In the genomic region with DNA sequence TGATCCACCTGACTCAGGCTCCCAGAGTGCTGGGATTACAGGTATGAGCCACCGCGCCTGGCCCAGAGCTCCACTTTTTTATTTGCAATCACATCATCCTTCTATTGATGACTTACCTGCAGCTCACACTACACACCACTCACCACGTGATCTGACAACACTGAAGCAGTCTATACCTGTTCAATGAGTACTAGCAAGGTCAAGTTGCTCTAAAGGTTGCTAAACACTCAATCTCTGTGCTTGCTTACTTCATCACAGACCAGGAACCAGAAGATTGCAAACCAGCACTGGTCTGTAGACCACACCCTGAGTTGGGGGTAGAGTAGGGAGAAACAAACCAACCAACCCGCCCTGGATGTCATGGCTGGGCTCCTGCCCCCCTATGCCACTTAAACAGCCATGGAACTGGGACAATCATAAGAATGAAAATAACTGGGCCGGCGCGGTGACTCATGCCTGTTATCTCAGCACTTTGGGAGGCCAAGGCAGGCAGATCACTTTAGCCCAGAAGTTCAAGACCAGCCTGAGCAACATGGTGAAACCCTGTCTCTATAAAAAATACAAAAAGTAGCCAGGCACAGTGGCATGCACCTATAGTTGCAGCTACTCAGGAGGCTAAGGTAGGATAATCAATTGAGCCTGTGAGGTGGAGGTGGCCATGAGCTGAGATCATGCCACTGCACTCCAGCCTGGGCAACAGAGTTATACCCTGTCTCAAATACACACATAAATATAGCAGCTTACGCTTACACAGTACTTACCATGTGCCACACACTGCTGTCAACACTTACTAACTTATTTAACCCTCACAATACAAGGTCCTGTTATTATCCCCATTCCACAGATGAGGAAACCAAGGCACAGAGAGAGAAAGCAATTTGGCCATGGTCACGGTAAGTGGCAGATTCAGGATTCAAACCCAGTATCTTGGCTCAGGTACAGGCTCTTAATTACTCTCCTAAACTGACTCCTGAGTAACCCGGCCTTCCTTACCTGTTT, we compare ENCODE assay signal across 1 cellular context.
TF ChIP-seq lines count a peak whose summit lies in the region.

No MANE protein-coding gene starts in this region.

TF ChIP-seq in K562, 482 proteins besides CTCF, POLR2A, EP300 and RAD21 (continued from another document):
- TF ChIP-seq, protein P1, sequence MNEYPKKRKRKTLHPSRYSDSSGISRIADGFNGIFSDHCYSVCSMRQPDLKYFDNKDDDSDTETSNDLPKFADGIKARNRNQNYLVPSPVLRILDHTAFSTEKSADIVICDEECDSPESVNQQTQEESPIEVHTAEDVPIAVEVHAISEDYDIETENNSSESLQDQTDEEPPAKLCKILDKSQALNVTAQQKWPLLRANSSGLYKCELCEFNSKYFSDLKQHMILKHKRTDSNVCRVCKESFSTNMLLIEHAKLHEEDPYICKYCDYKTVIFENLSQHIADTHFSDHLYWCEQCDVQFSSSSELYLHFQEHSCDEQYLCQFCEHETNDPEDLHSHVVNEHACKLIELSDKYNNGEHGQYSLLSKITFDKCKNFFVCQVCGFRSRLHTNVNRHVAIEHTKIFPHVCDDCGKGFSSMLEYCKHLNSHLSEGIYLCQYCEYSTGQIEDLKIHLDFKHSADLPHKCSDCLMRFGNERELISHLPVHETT (CRISPR knock-in tag; conservative IDR thresholded peaks at IDR 0.05 in 1 of 2, IDR thresholded peaks at IDR 0.05 in 1 of 2), result peak in 1 of 2 experiments; percentile 23; a peak in 1 of 4 replicates
- TF ChIP-seq JUN (IDR thresholded peaks at IDR 0.05; ENCODE audit: borderline replicate concordance, low read depth, low read length), result 0 out of 2 replicates have a peak, but pooled peaks have one; percentile 64
- TF ChIP-seq JUN (CRISPR knock-in tag; IDR thresholded peaks at IDR 0.05; ENCODE audit: borderline replicate concordance), result 0 out of 2 replicates have a peak, but pooled peaks have one; percentile 35
- no peak for TF ChIP-seq ZNF3 (CRISPR knock-in tag; IDR thresholded peaks at IDR 0.05)
- peak; percentile 97 for TF ChIP-seq FOSL1 (tag; conservative IDR thresholded peaks at IDR 0.05)
- TF ChIP-seq, protein P2, sequence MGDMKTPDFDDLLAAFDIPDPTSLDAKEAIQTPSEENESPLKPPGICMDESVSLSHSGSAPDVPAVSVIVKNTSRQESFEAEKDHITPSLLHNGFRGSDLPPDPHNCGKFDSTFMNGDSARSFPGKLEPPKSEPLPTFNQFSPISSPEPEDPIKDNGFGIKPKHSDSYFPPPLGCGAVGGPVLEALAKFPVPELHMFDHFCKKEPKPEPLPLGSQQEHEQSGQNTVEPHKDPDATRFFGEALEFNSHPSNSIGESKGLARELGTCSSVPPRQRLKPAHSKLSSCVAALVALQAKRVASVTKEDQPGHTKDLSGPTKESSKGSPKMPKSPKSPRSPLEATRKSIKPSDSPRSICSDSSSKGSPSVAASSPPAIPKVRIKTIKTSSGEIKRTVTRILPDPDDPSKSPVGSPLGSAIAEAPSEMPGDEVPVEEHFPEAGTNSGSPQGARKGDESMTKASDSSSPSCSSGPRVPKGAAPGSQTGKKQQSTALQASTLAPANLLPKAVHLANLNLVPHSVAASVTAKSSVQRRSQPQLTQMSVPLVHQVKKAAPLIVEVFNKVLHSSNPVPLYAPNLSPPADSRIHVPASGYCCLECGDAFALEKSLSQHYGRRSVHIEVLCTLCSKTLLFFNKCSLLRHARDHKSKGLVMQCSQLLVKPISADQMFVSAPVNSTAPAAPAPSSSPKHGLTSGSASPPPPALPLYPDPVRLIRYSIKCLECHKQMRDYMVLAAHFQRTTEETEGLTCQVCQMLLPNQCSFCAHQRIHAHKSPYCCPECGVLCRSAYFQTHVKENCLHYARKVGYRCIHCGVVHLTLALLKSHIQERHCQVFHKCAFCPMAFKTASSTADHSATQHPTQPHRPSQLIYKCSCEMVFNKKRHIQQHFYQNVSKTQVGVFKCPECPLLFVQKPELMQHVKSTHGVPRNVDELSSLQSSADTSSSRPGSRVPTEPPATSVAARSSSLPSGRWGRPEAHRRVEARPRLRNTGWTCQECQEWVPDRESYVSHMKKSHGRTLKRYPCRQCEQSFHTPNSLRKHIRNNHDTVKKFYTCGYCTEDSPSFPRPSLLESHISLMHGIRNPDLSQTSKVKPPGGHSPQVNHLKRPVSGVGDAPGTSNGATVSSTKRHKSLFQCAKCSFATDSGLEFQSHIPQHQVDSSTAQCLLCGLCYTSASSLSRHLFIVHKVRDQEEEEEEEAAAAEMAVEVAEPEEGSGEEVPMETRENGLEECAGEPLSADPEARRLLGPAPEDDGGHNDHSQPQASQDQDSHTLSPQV (IDR thresholded peaks at IDR 0.05), result peak; percentile 90
- TF ChIP-seq TRIM24 (IDR thresholded peaks at IDR 0.05), result 0 out of 4 replicates have a peak, but pooled peaks of 1 of the 2 experiments have one; percentile 26
- peak; percentile 82 for TF ChIP-seq SMARCA5 (IDR thresholded peaks at IDR 0.05)
- peak; percentile 80 for TF ChIP-seq ADNP (tag; IDR thresholded peaks at IDR 0.05)
- TF ChIP-seq SMARCA4 (IDR thresholded peaks at IDR 0.05), result peak; percentile 89
- TF ChIP-seq ARID2 (IDR thresholded peaks at IDR 0.05), result no peak
- TF ChIP-seq FOXK1 (CRISPR knock-in tag; IDR thresholded peaks at IDR 0.05; ENCODE audit: borderline replicate concordance), result peak; percentile 49; the same call in 1 of the 2 replicates
- peak; percentile 94 for TF ChIP-seq DPF2 (IDR thresholded peaks at IDR 0.05)
- TF ChIP-seq, protein P3, sequence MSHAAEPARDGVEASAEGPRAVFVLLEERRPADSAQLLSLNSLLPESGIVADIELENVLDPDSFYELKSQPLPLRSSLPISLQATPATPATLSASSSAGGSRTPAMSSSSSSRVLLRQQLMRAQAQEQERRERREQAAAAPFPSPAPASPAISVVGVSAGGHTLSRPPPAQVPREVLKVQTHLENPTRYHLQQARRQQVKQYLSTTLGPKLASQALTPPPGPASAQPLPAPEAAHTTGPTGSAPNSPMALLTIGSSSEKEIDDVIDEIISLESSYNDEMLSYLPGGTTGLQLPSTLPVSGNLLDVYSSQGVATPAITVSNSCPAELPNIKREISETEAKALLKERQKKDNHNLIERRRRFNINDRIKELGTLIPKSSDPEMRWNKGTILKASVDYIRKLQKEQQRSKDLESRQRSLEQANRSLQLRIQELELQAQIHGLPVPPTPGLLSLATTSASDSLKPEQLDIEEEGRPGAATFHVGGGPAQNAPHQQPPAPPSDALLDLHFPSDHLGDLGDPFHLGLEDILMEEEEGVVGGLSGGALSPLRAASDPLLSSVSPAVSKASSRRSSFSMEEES (CRISPR knock-in tag; IDR thresholded peaks at IDR 0.05), result peak; percentile 50
- TF ChIP-seq, protein P4, sequence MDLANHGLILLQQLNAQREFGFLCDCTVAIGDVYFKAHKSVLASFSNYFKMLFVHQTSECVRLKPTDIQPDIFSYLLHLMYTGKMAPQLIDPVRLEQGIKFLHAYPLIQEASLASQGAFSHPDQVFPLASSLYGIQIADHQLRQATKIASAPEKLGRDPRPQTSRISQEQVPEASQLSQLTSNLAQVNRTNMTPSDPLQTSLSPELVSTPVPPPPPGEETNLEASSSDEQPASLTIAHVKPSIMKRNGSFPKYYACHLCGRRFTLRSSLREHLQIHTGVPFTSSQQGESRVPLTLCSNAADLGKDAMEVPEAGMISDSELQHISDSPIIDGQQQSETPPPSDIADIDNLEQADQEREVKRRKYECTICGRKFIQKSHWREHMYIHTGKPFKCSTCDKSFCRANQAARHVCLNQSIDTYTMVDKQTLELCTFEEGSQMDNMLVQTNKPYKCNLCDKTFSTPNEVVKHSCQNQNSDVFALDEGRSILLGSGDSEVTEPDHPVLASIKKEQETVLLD (IDR thresholded peaks at IDR 0.05), result peak; percentile 52; the same call in 1 of the 2 replicates
- 0 out of 2 replicates have a peak, but pooled peaks have one; percentile 15 for TF ChIP-seq CBFA2T2 (conservative IDR thresholded peaks at IDR 0.05)
- peak; percentile 89 for TF ChIP-seq RBM25 (IDR thresholded peaks at IDR 0.05; ENCODE audit: low read depth, low read length, severe bottlenecking)
- TF ChIP-seq ZNF217 (CRISPR knock-in tag; IDR thresholded peaks at IDR 0.05), result no peak
- TF ChIP-seq NFE2 (IDR thresholded peaks at IDR 0.05; ENCODE audit: low read depth), result no peak
- TF ChIP-seq NRF1 (conservative IDR thresholded peaks at IDR 0.05 in 1 of 2, IDR thresholded peaks at IDR 0.05 in 1 of 2), result peak in 1 of 2 experiments; percentile 49; a peak in 1 of 4 replicates
- peak in 1 of 2 experiments; percentile 20; a peak in 1 of 4 replicates for TF ChIP-seq FOXK2 (conservative IDR thresholded peaks at IDR 0.05 in 1 of 2, IDR thresholded peaks at IDR 0.05 in 1 of 2; ENCODE audit: low read depth in 2 of 2)
- 0 out of 2 replicates have a peak, but pooled peaks have one; percentile 11 for TF ChIP-seq CTBP1 (IDR thresholded peaks at IDR 0.05; ENCODE audit: borderline replicate concordance)
- TF ChIP-seq, protein P5, sequence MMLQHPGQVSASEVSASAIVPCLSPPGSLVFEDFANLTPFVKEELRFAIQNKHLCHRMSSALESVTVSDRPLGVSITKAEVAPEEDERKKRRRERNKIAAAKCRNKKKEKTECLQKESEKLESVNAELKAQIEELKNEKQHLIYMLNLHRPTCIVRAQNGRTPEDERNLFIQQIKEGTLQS (IDR thresholded peaks at IDR 0.05), result peak; percentile 93
- TF ChIP-seq, protein P5 (CRISPR knock-in tag; conservative IDR thresholded peaks at IDR 0.05), result peak; percentile 76; the same call in 1 of the 2 replicates
- TF ChIP-seq PRMT5 (CRISPR knock-in tag; IDR thresholded peaks at IDR 0.05), result no peak
- TF ChIP-seq NR4A1 (CRISPR knock-in tag; IDR thresholded peaks at IDR 0.05), result no peak
- TF ChIP-seq NR4A1 (tag; IDR thresholded peaks at IDR 0.05), result peak; percentile 54; the same call in 1 of the 2 replicates
